ENCODE assay signal across 23 cellular contexts in the genomic region with DNA sequence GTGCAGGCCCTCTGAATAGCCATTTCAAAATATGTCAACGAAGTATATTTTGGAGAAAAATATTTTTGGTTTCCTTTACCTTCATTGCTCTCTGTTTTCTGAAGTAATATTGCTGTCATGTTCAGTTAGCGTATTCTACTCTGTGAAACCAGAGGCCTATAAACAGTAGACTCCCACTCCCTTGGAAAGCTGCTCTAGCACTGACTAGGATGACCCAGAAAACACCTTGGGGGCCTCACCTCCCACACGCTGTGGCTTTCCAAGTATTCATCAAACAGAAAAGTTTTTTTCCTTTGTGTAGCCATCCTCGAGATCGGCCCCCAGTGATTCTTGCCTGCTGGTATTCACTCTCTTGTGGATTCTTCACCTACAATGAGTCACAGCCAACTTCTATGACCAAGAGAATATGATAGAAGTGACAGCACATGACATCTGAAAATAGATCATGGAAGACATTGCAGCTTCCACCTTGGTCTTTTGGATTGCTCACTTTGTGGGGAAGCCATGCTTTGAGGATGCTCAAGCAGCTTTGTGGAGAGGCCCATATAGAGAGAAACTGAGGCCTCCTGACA. TPM values are rescaled to one million over a fixed set of nuclear protein-coding genes. Genes with fewer than 3 reads are reported as not detected.
"Had no signal": no experiment of that assay in that cellular context is flagged by ENCODE, and none has a peak within 500 bp of the region (broad histone marks: within the 10 kb centered on the region; RNA-seq: fewer than 3 reads in every experiment).

No MANE protein-coding gene starts in this region.

- H3K9me3 ChIP-seq: SK-N-SH had no signal

- H3K4me2 ChIP-seq: SK-N-SH had no signal

- ATAC-seq: HepG2, Panc1 had no signal

- H3K27ac ChIP-seq: RWPE1 had no signal

- H3K9ac ChIP-seq: SK-N-SH had no signal

- DNase-seq: IMR-90, Karpas-422, KG1, MM.1S, NCI-H1092 treated with DMSO at 0.1 percent for 48 hours, NCI-H1436, NCI-H187, NCI-H2029, NCI-H2081 treated with DMSO at 0.1 percent for 48 hours, NCI-H2171, NCI-H226, NCI-H446, NCI-H510A, NCI-H524 treated with DMSO at 0.1 percent for 48 hours, NCI-H69, NCI-H774, SHP77, SK-N-SH had no signal

RNA-seq across cellular contexts. Expression of a gene that starts 28.9 kb away (rescaled TPM):
- total RNA-seq: HepG2, HT1080, IMR-90, SK-MEL-5 had no signal
- polyA plus RNA-seq: HepG2, IMR-90, SK-N-SH had no signal
